In the genomic region with DNA sequence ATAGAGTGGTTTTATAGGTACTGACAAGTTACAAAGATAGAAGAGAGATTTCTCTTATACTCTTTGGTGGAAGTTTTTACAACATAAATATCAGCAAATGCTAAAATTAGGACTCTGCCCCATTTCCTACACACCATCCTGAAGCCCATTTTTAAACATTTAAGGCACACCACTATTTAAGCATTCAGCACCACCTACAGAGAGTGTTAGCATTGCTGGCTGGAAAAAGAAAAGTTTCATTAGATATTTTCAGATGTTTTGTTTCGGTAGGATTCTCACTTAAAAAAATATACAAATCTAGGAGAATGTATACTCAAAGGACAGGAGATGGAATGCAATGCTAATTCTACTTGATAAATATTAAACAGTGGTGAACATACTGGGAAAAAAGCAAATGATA, we compare ENCODE assay signal across 9 cellular contexts.
"Had no signal": no experiment of that assay in that cellular context is flagged by ENCODE, and none has a peak within 500 bp of the region (broad histone marks: within the 10 kb centered on the region; RNA-seq: fewer than 3 reads in every experiment).

No MANE protein-coding gene starts in this region.

- H3K36me3 ChIP-seq: HAP-1 had no signal

- H3K4me3 ChIP-seq: GM23248, HAP-1, K562 had no signal

- DNase-seq: GOT3, H7, HFFc6 had no signal

- H3K4me1 ChIP-seq: HAP-1 had no signal

- H3K27ac Mint-ChIP-seq: HFFc6 had no signal

- ATAC-seq: HCT116, HepG2, K562 had no signal

- H3K9ac ChIP-seq: GM23248 had no signal

- H3K9me3 ChIP-seq: HAP-1 had no signal

- H3K27ac ChIP-seq: GM23248, HL-60 had no signal

- H3K4me3 Mint-ChIP-seq: HFFc6 had no signal
